Comparison of ENCODE assay signal across 1 cellular context in genomic region chr19:45074744-45075143, GRCh38.
TF ChIP-seq lines count a peak whose summit lies in the region.

No MANE protein-coding gene starts in this region.

TF ChIP-seq in HCT116, 20 proteins besides CTCF, POLR2A, EP300 and RAD21 (continued from another document):
- TF ChIP-seq REST (IDR thresholded peaks at IDR 0.05; ENCODE audit: low read depth), result no peak
- no peak for TF ChIP-seq YY1 (IDR thresholded peaks at IDR 0.05; ENCODE audit: extremely low read depth, insufficient replicate concordance, low read depth, low read length)
- TF ChIP-seq CBX3 (IDR thresholded peaks at IDR 0.05; ENCODE audit: low read depth), result no peak
- TF ChIP-seq ZFX (IDR thresholded peaks at IDR 0.05), result no peak
- no peak for TF ChIP-seq POLR2AphosphoS5 (IDR thresholded peaks at IDR 0.05; ENCODE audit: low read depth, low read length)
- TF ChIP-seq EZH2 (IDR thresholded peaks at IDR 0.05), result no peak
- TF ChIP-seq SIN3A (IDR thresholded peaks at IDR 0.05; ENCODE audit: low read depth), result no peak
- no peak for TF ChIP-seq CEBPB (IDR thresholded peaks at IDR 0.05; ENCODE audit: low read depth)
- TF ChIP-seq, protein P1, sequence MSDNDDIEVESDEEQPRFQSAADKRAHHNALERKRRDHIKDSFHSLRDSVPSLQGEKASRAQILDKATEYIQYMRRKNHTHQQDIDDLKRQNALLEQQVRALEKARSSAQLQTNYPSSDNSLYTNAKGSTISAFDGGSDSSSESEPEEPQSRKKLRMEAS (IDR thresholded peaks at IDR 0.05), result no peak
- no peak for TF ChIP-seq JUND (IDR thresholded peaks at IDR 0.05)
